Comparison of ENCODE assay signal across 8 cellular contexts in the genomic region with DNA sequence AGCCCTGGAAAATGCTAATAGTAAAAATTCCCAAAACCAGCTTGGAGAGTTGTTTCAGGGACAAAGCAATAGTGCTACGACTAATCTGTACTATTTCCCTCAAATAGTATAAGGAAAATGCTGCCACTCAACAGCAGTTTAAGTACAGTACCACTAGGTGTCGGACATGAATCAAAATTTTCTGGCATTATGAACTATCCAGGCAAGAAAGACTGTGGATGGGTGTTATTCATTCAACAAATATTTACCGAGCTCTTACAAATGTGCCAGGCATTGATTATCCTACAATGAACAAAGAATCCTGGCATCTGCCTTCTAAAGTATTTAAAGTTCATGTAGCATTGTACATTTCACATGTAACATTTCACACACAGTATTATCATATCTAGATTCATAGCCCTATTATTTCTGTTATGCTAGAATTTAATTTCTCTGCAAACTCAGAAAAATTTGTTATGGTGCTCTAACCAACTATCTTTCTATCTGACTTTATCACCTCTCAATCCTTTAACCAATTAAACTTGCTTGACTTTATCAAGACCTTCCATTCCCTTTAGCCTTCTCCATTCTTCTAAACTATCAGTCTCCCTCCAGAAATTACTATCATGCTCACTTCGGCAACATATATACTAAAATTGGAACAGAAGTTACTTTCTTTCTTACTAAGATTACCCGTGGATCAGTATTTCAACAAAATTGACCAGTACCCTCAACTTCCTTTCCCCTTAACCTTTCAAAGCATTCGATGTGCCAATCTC.
A peak's percentile ranks its signal among the peaks of the same experiment; 100 is the strongest.
DNase-seq lines count a peak whose midpoint lies in the region; ATAC-seq and TF ChIP-seq lines count a peak whose summit lies in the region.

No MANE protein-coding gene starts in this region.

- H4K91ac ChIP-seq in neuronal stem cell (ENCODE audit: low read depth, low read length, poor library complexity): no peak overlapping the region

- no peaks in the 10 kb centered on the region for H3K27me3 ChIP-seq in DND-41 (ENCODE audit: insufficient read depth, low read length, poor library complexity)
- H3K27me3 ChIP-seq in neuronal stem cell (ENCODE audit: control insufficient read depth in 3 of 3, insufficient read depth in 3 of 3, low read depth in 1 of 3, low read length in 3 of 3): no peaks in the 10 kb centered on the region

- H2BK5ac ChIP-seq in neuronal stem cell (ENCODE audit: low read length): no peak overlapping the region

- H3K4me2 ChIP-seq in DND-41 (ENCODE audit: insufficient read depth, low read length) (no peak overlapping the region), neuronal stem cell (ENCODE audit: insufficient read depth, low read length, poor library complexity, severe bottlenecking) (no peak overlapping the region)

- H3K4me1 ChIP-seq in DND-41 (ENCODE audit: insufficient read depth, low read length): peaks cover 25% of the 10 kb centered on the region
- no peaks in the 10 kb centered on the region for H3K4me1 ChIP-seq in neuronal stem cell (ENCODE audit: control insufficient read depth in 2 of 2, insufficient read depth in 1 of 2, low read depth in 1 of 2, low read length in 2 of 2)

- no peak overlapping the region for H3K18ac ChIP-seq in neuronal stem cell (ENCODE audit: low read length)

- no peak overlapping the region for H3K4ac ChIP-seq in neuronal stem cell (ENCODE audit: low read length)

- no peak overlapping the region for H3K27ac ChIP-seq in DND-41 (ENCODE audit: low read length)
- H3K27ac ChIP-seq in neuronal stem cell (replicated peaks; ENCODE audit: low read length): no peak overlapping the region

- H2BK120ac ChIP-seq in neuronal stem cell (ENCODE audit: low read depth, low read length): no peak overlapping the region

- H3K14ac ChIP-seq in neuronal stem cell (ENCODE audit: low read length): no peak overlapping the region

- intact Hi-C loops in left ventricle myocardium superior (cut with micrococcal nuclease): loop anchor here (5.0 to 10.0 kb wide), 3 partner anchors 79 to 442 kb away; partner anchors contain the start of gene ARHGAP21

- H3K36me3 ChIP-seq in DND-41 (ENCODE audit: insufficient read depth, low read length) (0 out of 2 replicates have a peak, but pooled peaks cover 3% of the 10 kb centered on the region), neuronal stem cell (replicated peaks in 1 of 2; ENCODE audit: control insufficient read depth in 2 of 2, insufficient read depth in 2 of 2, low read length in 2 of 2) (peaks cover 0 to 13% of the 10 kb centered on the region in 2 donors)

- no peak overlapping the region for H3K23ac ChIP-seq in neuronal stem cell (ENCODE audit: low read depth, low read length, poor library complexity)

- H4K8ac ChIP-seq in neuronal stem cell (ENCODE audit: low read depth, low read length): no peak overlapping the region

- no CpG with 5 or more reads among the region's 6 CpGs for WGBS in neuronal stem cell (ENCODE audit: extremely low coverage in 2 of 2, insufficient read length in 2 of 2, insufficient replicate concordance in 1 of 2), 2 donors

- peak; percentile 75 for ATAC-seq in DND-41 (ENCODE audit: insufficient read depth, low read depth)
- peak; percentile 91 for ATAC-seq in GM19395 (IDR thresholded peaks at IDR 0.05; ENCODE audit: unreplicated experiment)
- peak; percentile 78 for ATAC-seq in HG03280 (IDR thresholded peaks at IDR 0.05; ENCODE audit: unreplicated experiment)
- ATAC-seq in left ventricle myocardium superior: peak; percentile 94

- no peak overlapping the region for H2BK12ac ChIP-seq in neuronal stem cell (ENCODE audit: low read length)

- peak; percentile 85 for TF ChIP-seq CTCF in DND-41 (IDR thresholded peaks at IDR 0.05; ENCODE audit: borderline replicate concordance, extremely low read depth, low read length, poor library complexity, severe bottlenecking)

- H3K9ac ChIP-seq in DND-41 (ENCODE audit: low read depth, low read length): no peak overlapping the region
- no peak overlapping the region for H3K9ac ChIP-seq in neuronal stem cell (ENCODE audit: low read depth, low read length, poor library complexity)

- no peak overlapping the region for H2BK15ac ChIP-seq in neuronal stem cell (ENCODE audit: low read length)

- DNase-seq in DND-41 (peak; percentile 32), NCI-H2227 (lab: John Stamatoyannopoulos, UW; ENCODE audit: unreplicated experiment) (peak; percentile 56), amniotic epithelial cell (ENCODE audit: low read depth) (peak; percentile 82), left ventricle myocardium superior (no peak), skeletal muscle cell (ENCODE audit: low read depth) (peak; percentile 52), neuronal stem cell (ENCODE audit: low spot score) (no peak)

- no peaks in the 10 kb centered on the region for H3K79me1 ChIP-seq in neuronal stem cell (ENCODE audit: low read depth, low read length)

- peaks cover 30% of the 10 kb centered on the region for H3K79me2 ChIP-seq in DND-41 (ENCODE audit: insufficient read depth, low read length)

- no peaks in the 10 kb centered on the region for H4K20me1 ChIP-seq in DND-41 (ENCODE audit: insufficient read depth, low read length)

- H2AFZ ChIP-seq in DND-41 (ENCODE audit: low read depth, low read length) (no peak overlapping the region), neuronal stem cell (ENCODE audit: low read length) (no peak overlapping the region)

- H3K4me3 ChIP-seq in DND-41 (ENCODE audit: low read depth in 1 of 2, low read length in 2 of 2) (no peak overlapping the region), skeletal muscle cell (ENCODE audit: low read depth, low read length) (no peak overlapping the region), neuronal stem cell (ENCODE audit: low read length in 2 of 2) (no peak overlapping the region)

- H3K9me3 ChIP-seq in DND-41 (ENCODE audit: insufficient read depth, low read length, severe bottlenecking): no peaks in the 10 kb centered on the region
- no peaks in the 10 kb centered on the region for H3K9me3 ChIP-seq in neuronal stem cell (replicated peaks in 1 of 2; ENCODE audit: control insufficient read depth in 2 of 2, insufficient read depth in 1 of 2, low read depth in 1 of 2, low read length in 2 of 2)

- H2AK5ac ChIP-seq in neuronal stem cell (ENCODE audit: low read depth, low read length): no peak overlapping the region

Comparison
In these comparisons a context has a peak if more than half of its experiments do, and no peak if none do; other contexts are left out.
1. DNase-seq: peak in DND-41 (single experiment), NCI-H2227 (single experiment), amniotic epithelial cell (single experiment) and skeletal muscle cell (single experiment); none in left ventricle myocardium superior (single experiment) and neuronal stem cell (single experiment).
2. Peak in every context shown above with its lines, with median percentiles within 50 percentile points of each other: ATAC-seq.